In genomic region chr14:85054178-85054577, GRCh38 we compare ENCODE assay signal across 23 cellular contexts.
A peak's percentile ranks its signal among the peaks of the same experiment; 100 is the strongest.
DNase-seq lines count a peak whose midpoint lies in the region; ATAC-seq, FAIRE-seq and TF ChIP-seq lines count a peak whose summit lies in the region.
"Had no signal": no experiment of that assay in that cellular context is flagged by ENCODE, and none has a peak within 500 bp of the region (broad histone marks: within the 10 kb centered on the region; RNA-seq: fewer than 3 reads in every experiment).

No MANE protein-coding gene starts in this region.

- in situ Hi-C loops in IMR-90 (cut with MboI; ENCODE audit: low sequenced_read_pairs): no loop called here
- in situ Hi-C loops in K562 (cut with MboI): no loop called here

- no peak overlapping the region for H3K23ac ChIP-seq in IMR-90 (ENCODE audit: low read depth, low read length)

- TF ChIP-seq POLR2A in IMR-90 (IDR thresholded peaks at IDR 0.05; ENCODE audit: low read depth, low read length) (no peak), K562 (conservative IDR thresholded peaks at IDR 0.05) (no peak)

- H2AK5ac ChIP-seq in IMR-90 (ENCODE audit: low read depth, low read length): no peak overlapping the region

- no peaks in the 10 kb centered on the region for H3K79me2 ChIP-seq in K562 (ENCODE audit: control insufficient read depth, insufficient read depth, low read length)

- H2BK120ac ChIP-seq in IMR-90 (ENCODE audit: low read depth, low read length): no peak overlapping the region

- H3K36me3 ChIP-seq in IMR-90 (ENCODE audit: control insufficient read depth, insufficient read depth, low read length) (no peaks in the 10 kb centered on the region), K562 (ENCODE audit: control insufficient read depth, insufficient read depth, low read length) (no peaks in the 10 kb centered on the region)
- H3K36me3 ChIP-seq: BE2C had no signal

- H4K91ac ChIP-seq in IMR-90 (ENCODE audit: insufficient read depth, low read depth, low read length): no peak overlapping the region

- H3K4me3 ChIP-seq in IMR-90 (ENCODE audit: insufficient read depth, low read depth, low read length): no peak overlapping the region
- H3K4me3 ChIP-seq in K562: no peak overlapping the region
- H3K4me3 ChIP-seq: GM23248 had no signal

- H4K8ac ChIP-seq in IMR-90 (ENCODE audit: low read depth in 2 of 2, low read length in 2 of 2): no peak overlapping the region

- no peak for FAIRE-seq in K562 (lab: Jason Lieb, UNC)
- FAIRE-seq: G401.6, GM12891, H54, HepG2 had no signal

- POLR2A ChIA-PET in IMR-90 (lab: Charles Lee; ENCODE audit: unreplicated experiment) (no interaction called here), K562 (lab: Yijun Ruan, JAX) (no interaction called here)

- no peak overlapping the region for H3K4me2 ChIP-seq in IMR-90 (ENCODE audit: low read depth, low read length)
- no peak overlapping the region for H3K4me2 ChIP-seq in K562 (ENCODE audit: insufficient read depth, low read length)

- intact Hi-C loops in IMR-90 (cut with micrococcal nuclease): no loop called here
- intact Hi-C loops in K562 (cut with micrococcal nuclease): no loop called here

- DNase-seq in ELF-1 (ENCODE audit: low read depth, low spot score): peak; percentile 1
- DNase-seq in IMR-90: no peak
- DNase-seq in K562 (ENCODE audit: extremely low read depth in 1 of 4, low spot score in 3 of 4): no peak
- DNase-seq in ecto neural progenitor cell (ENCODE audit: low spot score): no peak
- DNase-seq: ACHN; BE2C; C1 segment of cervical spinal cord; CD4-positive, CD25-positive, alpha-beta regulatory T cell; CD8-positive, alpha-beta memory T cell; COR-L47; DMS 273 treated with DMSO at 0.1 percent for 48 hours; DMS53; DND-41; EL; GM23248; HCEC 1CT; HFFc6 had no signal

- H3K9ac ChIP-seq in IMR-90 (ENCODE audit: low read depth, low read length): no peak overlapping the region
- no peak overlapping the region for H3K9ac ChIP-seq in K562 (ENCODE audit: insufficient read depth in 1 of 2, low read depth in 2 of 2, low read length in 2 of 2)
- H3K9ac ChIP-seq: GM23248 had no signal

- no peak overlapping the region for H2BK20ac ChIP-seq in IMR-90 (ENCODE audit: low read depth, low read length)

- H4K5ac ChIP-seq in IMR-90 (ENCODE audit: low read depth, low read length): no peak overlapping the region

- no peak overlapping the region for H2BK5ac ChIP-seq in IMR-90 (ENCODE audit: low read depth, low read length, poor library complexity, severe bottlenecking)

- no peaks in the 10 kb centered on the region for H3K79me1 ChIP-seq in IMR-90 (ENCODE audit: low read depth in 1 of 2, low read length in 2 of 2)

- no peak overlapping the region for H3K18ac ChIP-seq in IMR-90 (ENCODE audit: low read depth, low read length)

- CTCF ChIA-PET in IMR-90 (lab: Yijun Ruan, JAX) (no interaction called here), K562 (lab: Yijun Ruan, JAX; ENCODE audit: low intra/inter-chr PET ratio) (no interaction called here)

- H3K14ac ChIP-seq in IMR-90 (replicated peaks; ENCODE audit: low read depth, low read length): no peak overlapping the region

- H3K4ac ChIP-seq in IMR-90 (ENCODE audit: low read depth, low read length): no peak overlapping the region

- no peak overlapping the region for H2BK15ac ChIP-seq in IMR-90 (ENCODE audit: low read depth, low read length)

- no peak overlapping the region for H2AK9ac ChIP-seq in IMR-90 (replicated peaks; ENCODE audit: low read depth, low read length, poor library complexity)

- H3K9me3 ChIP-seq in IMR-90 (ENCODE audit: control insufficient read depth, insufficient read depth, low read length) (no peaks in the 10 kb centered on the region), K562 (replicated peaks; ENCODE audit: control insufficient read depth, insufficient read depth, low read depth, low read length) (no peaks in the 10 kb centered on the region)
- H3K9me3 ChIP-seq: BE2C had no signal

- no peak overlapping the region for H3K56ac ChIP-seq in IMR-90 (ENCODE audit: extremely low read depth, insufficient read depth, low read length)

- dilution Hi-C loops in IMR-90 (cut with HindIII; ENCODE audit: low sequenced_read_pairs, unreplicated experiment): no loop called here

- H3K9me1 ChIP-seq in IMR-90 (ENCODE audit: insufficient read depth, low read length): no peaks in the 10 kb centered on the region
- H3K9me1 ChIP-seq in K562 (ENCODE audit: control insufficient read depth, insufficient read depth, low read length): no peaks in the 10 kb centered on the region

- TF ChIP-seq CTCF in IMR-90 (conservative IDR thresholded peaks at IDR 0.05; ENCODE audit: low read depth, low read length) (no peak), K562 (IDR thresholded peaks at IDR 0.05 in 2 of 3, conservative IDR thresholded peaks at IDR 0.05 in 1 of 3; ENCODE audit: insufficient read depth in 2 of 3, low read depth in 1 of 3, low read length in 3 of 3) (no peak)

- BruUV-seq in IMR-90 (replicated peaks; lab: Mats Ljungman, UMichigan): no TSS peak
- BruUV-seq in K562 (replicated peaks; lab: Mats Ljungman, UMichigan): no TSS peak

- H3K27ac ChIP-seq in IMR-90 (ENCODE audit: insufficient read depth, low read length) (no peak overlapping the region), K562 (ENCODE audit: extremely low read depth, low read depth, low read length) (no peak overlapping the region)
- H3K27ac ChIP-seq: GM23248 had no signal

- H3K27me3 ChIP-seq in IMR-90 (ENCODE audit: control insufficient read depth, insufficient read depth, low read length) (no peaks in the 10 kb centered on the region), K562 (ENCODE audit: control insufficient read depth in 2 of 2, insufficient read depth in 2 of 2, low read length in 2 of 2) (no peaks in the 10 kb centered on the region)
- H3K27me3 ChIP-seq: BE2C had no signal

- H4K20me1 ChIP-seq in IMR-90 (ENCODE audit: insufficient read depth, low read length): no peaks in the 10 kb centered on the region
- H4K20me1 ChIP-seq in K562 (replicated peaks; ENCODE audit: control insufficient read depth, insufficient read depth, low read length): no peaks in the 10 kb centered on the region

- no peak for TF ChIP-seq EP300 in K562 (IDR thresholded peaks at IDR 0.05; ENCODE audit: low read length)

- H2AFZ ChIP-seq in IMR-90 (replicated peaks; ENCODE audit: low read length, poor library complexity) (no peak overlapping the region), K562 (ENCODE audit: low read depth, low read length) (no peak overlapping the region)
- H2AFZ ChIP-seq: GM23248 had no signal

- ATAC-seq in IMR-90 (ENCODE audit: low read depth) (no peak), K562 (no peak), HG03565 (IDR thresholded peaks at IDR 0.05; ENCODE audit: unreplicated experiment) (no peak), HG03025 (IDR thresholded peaks at IDR 0.05; ENCODE audit: low FRiP score, unreplicated experiment) (no peak)
- ATAC-seq: HepG2 had no signal

- TF ChIP-seq RAD21 in IMR-90 (IDR thresholded peaks at IDR 0.05; ENCODE audit: low read length) (no peak), K562 (CRISPR knock-in tag; conservative IDR thresholded peaks at IDR 0.05 in 1 of 2, IDR thresholded peaks at IDR 0.05 in 1 of 2) (no peak)

- no peaks in the 10 kb centered on the region for H3K4me1 ChIP-seq in IMR-90 (ENCODE audit: control insufficient read depth, insufficient read depth, low read length)
- no peaks in the 10 kb centered on the region for H3K4me1 ChIP-seq in K562 (replicated peaks in 1 of 2; ENCODE audit: control insufficient read depth in 2 of 2, insufficient read depth in 2 of 2, low read length in 2 of 2)
- H3K4me1 ChIP-seq: BE2C had no signal

TF ChIP-seq in IMR-90, 13 proteins besides CTCF, POLR2A, EP300 and RAD21:
- 0 out of 2 replicates have a peak, but pooled peaks have one; percentile 9 for TF ChIP-seq CEBPB (IDR thresholded peaks at IDR 0.05; ENCODE audit: low read depth, low read length)
- no peak for TF ChIP-seq USF2 (IDR thresholded peaks at IDR 0.05; ENCODE audit: low read depth, low read length)

TF ChIP-seq in K562, 482 proteins besides CTCF, POLR2A, EP300 and RAD21 (continues in another document):
- TF ChIP-seq CEBPG (CRISPR knock-in tag; IDR thresholded peaks at IDR 0.05) (no peak), CEBPG (tag; conservative IDR thresholded peaks at IDR 0.05 in 1 of 2, IDR thresholded peaks at IDR 0.05 in 1 of 2) (peak in 1 of 2 experiments; percentile 16; a peak in 1 of 4 replicates)
